ENCODE assay signal across 19 cellular contexts in genomic region chr19:5882421-5882968, GRCh38. TPM values are rescaled to one million over a fixed set of nuclear protein-coding genes. Genes with fewer than 3 reads are reported as not detected.
DNase-seq lines count a peak whose midpoint lies in the region; ATAC-seq, FAIRE-seq and TF ChIP-seq lines count a peak whose summit lies in the region.
"Had no signal": no experiment of that assay in that cellular context is flagged by ENCODE, and none has a peak within 500 bp of the region (broad histone marks: within the 10 kb centered on the region; RNA-seq: fewer than 3 reads in every experiment).

No MANE protein-coding gene starts in this region.

- no peak overlapping the region for H2AK5ac ChIP-seq in neuronal stem cell (ENCODE audit: low read depth, low read length)

- H3K27me3 ChIP-seq in K562 (ENCODE audit: control insufficient read depth in 2 of 2, insufficient read depth in 2 of 2, low read length in 2 of 2) (peaks cover 15 to 39% of the 10 kb centered on the region in 2 experiments; a peak in 4 of 5 replicates), neuronal stem cell (ENCODE audit: control insufficient read depth in 3 of 3, insufficient read depth in 3 of 3, low read depth in 1 of 3, low read length in 3 of 3) (no peaks in the 10 kb centered on the region)
- H3K27me3 ChIP-seq: upper lobe of right lung had no signal

- H2AFZ ChIP-seq in K562 (ENCODE audit: low read depth, low read length) (no peak overlapping the region), neuronal stem cell (ENCODE audit: low read length) (no peak overlapping the region)

- H3K4me3 Mint-ChIP-seq in activated CD4-positive, alpha-beta T cell treated with anti-CD3 and anti-CD28 coated beads for 36 hours: no peak overlapping the region
- H3K4me3 Mint-ChIP-seq: brain had no signal

- no peaks in the 10 kb centered on the region for H3K79me1 ChIP-seq in neuronal stem cell (ENCODE audit: low read depth, low read length)

- H3K18ac ChIP-seq in neuronal stem cell (ENCODE audit: low read length): peak overlapping the region; percentile 52

- H3K36me3 ChIP-seq in K562 (ENCODE audit: control insufficient read depth, insufficient read depth, low read length): no peaks in the 10 kb centered on the region
- H3K36me3 ChIP-seq in neuronal stem cell (replicated peaks in 1 of 2; ENCODE audit: control insufficient read depth in 2 of 2, insufficient read depth in 2 of 2, low read length in 2 of 2): no peaks in the 10 kb centered on the region
- H3K36me3 ChIP-seq: neutrophil, stomach, upper lobe of right lung had no signal

- H3K4me3 ChIP-seq in K562 (no peak overlapping the region), neuronal stem cell (ENCODE audit: low read length in 2 of 2) (no peak overlapping the region)
- H3K4me3 ChIP-seq: coronary artery, stomach, upper lobe of right lung had no signal

- TF ChIP-seq CTCF in K562 (IDR thresholded peaks at IDR 0.05 in 2 of 3, conservative IDR thresholded peaks at IDR 0.05 in 1 of 3; ENCODE audit: insufficient read depth in 2 of 3, low read depth in 1 of 3, low read length in 3 of 3): no peak

- no TSS peak for BruUV-seq in K562 (replicated peaks; lab: Mats Ljungman, UMichigan)

- DNase-seq in HCEC 1CT (peak; percentile 40), K562 (ENCODE audit: extremely low read depth in 1 of 4, low spot score in 3 of 4) (no peak), neuronal stem cell (ENCODE audit: low spot score) (no peak), NCI-H2081 (lab: John Stamatoyannopoulos, UW) (no peak)
- DNase-seq in activated CD4-positive, alpha-beta T cell treated with anti-CD3 and anti-CD28 coated beads for 36 hours: no peak
- DNase-seq: activated CD8-positive, alpha-beta memory T cell treated with anti-CD3 and anti-CD28 coated beads, Interleukin-2, amount 50 U/mL, for 48 hours; activated effector memory CD4-positive, alpha-beta T cell treated with Interleukin-2 at 50 U/mL for 16 hours; DMS79; head of caudate nucleus; left ventricle myocardium superior; stomach; upper lobe of right lung had no signal

- no peaks in the 10 kb centered on the region for H3K36me3 Mint-ChIP-seq in activated CD4-positive, alpha-beta T cell treated with anti-CD3 and anti-CD28 coated beads for 36 hours (ENCODE audit: low read depth)
- H3K36me3 Mint-ChIP-seq: brain had no signal

- H2BK5ac ChIP-seq in neuronal stem cell (ENCODE audit: low read length): no peak overlapping the region

- H3K27ac Mint-ChIP-seq in activated CD4-positive, alpha-beta T cell treated with anti-CD3 and anti-CD28 coated beads for 36 hours: no peak overlapping the region

- no peak overlapping the region for H2BK15ac ChIP-seq in neuronal stem cell (ENCODE audit: low read length)

- H3K23ac ChIP-seq in neuronal stem cell (ENCODE audit: low read depth, low read length, poor library complexity): peak overlapping the region; percentile 85

- H2BK120ac ChIP-seq in neuronal stem cell (ENCODE audit: low read depth, low read length): no peak overlapping the region

- ATAC-seq in K562: peak; percentile 62
- ATAC-seq in activated CD4-positive, alpha-beta T cell treated with anti-CD3 and anti-CD28 coated beads for 36 hours: no peak
- ATAC-seq: left ventricle myocardium superior, upper lobe of right lung had no signal

- no peaks in the 10 kb centered on the region for H3K4me1 Mint-ChIP-seq in activated CD4-positive, alpha-beta T cell treated with anti-CD3 and anti-CD28 coated beads for 36 hours

- H3K27me3 Mint-ChIP-seq in activated CD4-positive, alpha-beta T cell treated with anti-CD3 and anti-CD28 coated beads for 36 hours: peaks cover 10% of the 10 kb centered on the region
- H3K27me3 Mint-ChIP-seq: brain had no signal

- H4K91ac ChIP-seq in neuronal stem cell (ENCODE audit: low read depth, low read length, poor library complexity): no peak overlapping the region

- TF ChIP-seq POLR2A in K562 (conservative IDR thresholded peaks at IDR 0.05): no peak

- H3K14ac ChIP-seq in neuronal stem cell (ENCODE audit: low read length): peak overlapping the region; percentile 82

- H4K8ac ChIP-seq in neuronal stem cell (ENCODE audit: low read depth, low read length): no peak overlapping the region

- WGBS in K562 (ENCODE audit: insufficient coverage, low coverage, missing lambda C conversion rate): 11% methylated on average over 8 of the region's 9 CpGs
- WGBS in neuronal stem cell (ENCODE audit: extremely low coverage in 2 of 2, insufficient read length in 2 of 2, insufficient replicate concordance in 1 of 2), 2 donors: no CpG with 5 or more reads among the region's 9 CpGs

- H3K9me3 ChIP-seq in K562 (replicated peaks; ENCODE audit: control insufficient read depth, insufficient read depth, low read depth, low read length): no peaks in the 10 kb centered on the region
- no peaks in the 10 kb centered on the region for H3K9me3 ChIP-seq in neuronal stem cell (replicated peaks in 1 of 2; ENCODE audit: control insufficient read depth in 2 of 2, insufficient read depth in 1 of 2, low read depth in 1 of 2, low read length in 2 of 2)
- H3K9me3 ChIP-seq: neutrophil, stomach, upper lobe of right lung had no signal

- no peak for TF ChIP-seq EP300 in K562 (IDR thresholded peaks at IDR 0.05; ENCODE audit: low read length)

- H3K4me1 ChIP-seq in K562 (replicated peaks in 1 of 2; ENCODE audit: control insufficient read depth in 2 of 2, insufficient read depth in 2 of 2, low read length in 2 of 2): peaks cover 2 to 19% of the 10 kb centered on the region in 2 experiments; a peak in 2 of 5 replicates
- peaks cover 11 to 20% of the 10 kb centered on the region in 2 donors for H3K4me1 ChIP-seq in neuronal stem cell (ENCODE audit: control insufficient read depth in 2 of 2, insufficient read depth in 1 of 2, low read depth in 1 of 2, low read length in 2 of 2)

- H4K20me1 ChIP-seq in K562 (replicated peaks; ENCODE audit: control insufficient read depth, insufficient read depth, low read length): no peaks in the 10 kb centered on the region

- POLR2A ChIA-PET in K562 (lab: Yijun Ruan, JAX): interaction anchor here (0.6 to 1.0 kb wide), 2 partner anchors 10 to 11 kb away, joined by 3 to 4 read pairs; no protein-coding TSS in a partner anchor
- POLR2A ChIA-PET in activated CD4-positive, alpha-beta T cell treated with anti-CD3 and anti-CD28 coated beads for 36 hours (lab: Charles Lee): no interaction called here

- TF ChIP-seq RAD21 in K562 (CRISPR knock-in tag; conservative IDR thresholded peaks at IDR 0.05 in 1 of 2, IDR thresholded peaks at IDR 0.05 in 1 of 2): no peak

- H3K79me2 ChIP-seq in K562 (ENCODE audit: control insufficient read depth, insufficient read depth, low read length): no peaks in the 10 kb centered on the region

- no peaks in the 10 kb centered on the region for H3K9me1 ChIP-seq in K562 (ENCODE audit: control insufficient read depth, insufficient read depth, low read length)

- in situ Hi-C loops in K562 (cut with MboI): no loop called here

- no peaks in the 10 kb centered on the region for H3K9me3 Mint-ChIP-seq in activated CD4-positive, alpha-beta T cell treated with anti-CD3 and anti-CD28 coated beads for 36 hours (ENCODE audit: low read depth)
- H3K9me3 Mint-ChIP-seq: brain had no signal

- H3K4me2 ChIP-seq in K562 (ENCODE audit: insufficient read depth, low read length) (no peak overlapping the region), neuronal stem cell (ENCODE audit: insufficient read depth, low read length, poor library complexity, severe bottlenecking) (no peak overlapping the region)

- no peak overlapping the region for H3K4ac ChIP-seq in neuronal stem cell (ENCODE audit: low read length)

- no peak overlapping the region for H2BK12ac ChIP-seq in neuronal stem cell (ENCODE audit: low read length)

- CTCF ChIA-PET in K562 (lab: Yijun Ruan, JAX; ENCODE audit: low intra/inter-chr PET ratio): no interaction called here
- CTCF ChIA-PET in activated CD4-positive, alpha-beta T cell treated with anti-CD3 and anti-CD28 coated beads for 36 hours (lab: Charles Lee): no interaction called here

- H3K9ac ChIP-seq in K562 (ENCODE audit: insufficient read depth in 1 of 2, low read depth in 2 of 2, low read length in 2 of 2) (0 out of 4 replicates have a peak overlapping the region, but pooled peaks of 1 of the 2 experiments have one; percentile 45), neuronal stem cell (ENCODE audit: low read depth, low read length, poor library complexity) (no peak overlapping the region)

- intact Hi-C loops in K562 (cut with micrococcal nuclease): no loop called here
- intact Hi-C loops in activated CD4-positive, alpha-beta T cell treated with anti-CD3 and anti-CD28 coated beads for 36 hours (cut with DNase I, micrococcal nuclease): no loop called here

- FAIRE-seq in K562 (lab: Jason Lieb, UNC): peak; percentile 48
- FAIRE-seq: GM12891 had no signal

- no peak overlapping the region for H3K27ac ChIP-seq in K562 (ENCODE audit: extremely low read depth, low read depth, low read length)
- no peak overlapping the region for H3K27ac ChIP-seq in neuronal stem cell (replicated peaks; ENCODE audit: low read length)
- H3K27ac ChIP-seq: coronary artery, HL-60, neutrophil, upper lobe of right lung had no signal

RNA-seq across cellular contexts. Expression of gene FUT5, which starts 12.2 kb away (rescaled TPM):
- not detected in 2 replicates for total RNA-seq in K562 (2011; cell fraction: chromatin; rRNA removed; ENCODE audit: low replicate concordance)
- 0.17 TPM in 1 of 2 replicates, not detected in the other for total RNA-seq in K562 (2011; cell fraction: nucleolus; rRNA removed)
- total RNA-seq in K562 (2011; cell fraction: nucleoplasm; rRNA removed): not detected in 2 replicates
- total RNA-seq in K562 (2014; rRNA removed) (not detected in 2 replicates), K562 (2014; rRNA removed; fragmentation: Illumina TruSeq; extraction: Trizol) (not detected in 2 replicates), K562 (2015; rRNA removed; fragmentation: Illumina TruSeq; extraction: Trizol) (not detected in 2 replicates), K562 (2021) (not detected in 2 replicates)
- polyA plus RNA-seq in K562 (2011; rRNA removed) (not detected in 2 replicates), K562 (2014; fragmentation: Illumina TruSeq; extraction: Trizol) (not detected in 2 replicates), K562 (2014; fragmentation: Nextera tagmentation; extraction: Ambion mirVana) (not detected), K562 (2014; rRNA removed) (not detected in 2 replicates)
- polyA plus RNA-seq in K562 (2011; cell fraction: cytosol; rRNA removed): not detected in 2 replicates
- polyA plus RNA-seq in K562 (2011; cell fraction: nucleus; rRNA removed): not detected in 2 replicates
- polyA plus RNA-seq in K562 (2012): not detected in 2 replicates
- not detected in 2 replicates for polyA minus RNA-seq in K562 (2011; rRNA and poly(A)+ RNA removed)
- polyA minus RNA-seq in K562 (2011; cell fraction: cytosol; rRNA and poly(A)+ RNA removed): not detected in 2 replicates
- polyA minus RNA-seq in K562 (2011; cell fraction: nucleus; rRNA and poly(A)+ RNA removed): not detected in 2 replicates
- 0.38 TPM for polyA plus RNA-seq in neuronal stem cell (2013, experiment 1 of 2)
- polyA plus RNA-seq in neuronal stem cell (2013, experiment 2 of 2): 0.39 TPM
- under 1 TPM in 1 of 2 experiments, not detected in 1; 0.09 TPM for total RNA-seq in activated CD4-positive, alpha-beta T cell treated with anti-CD3 and anti-CD28 coated beads for 36 hours
- total RNA-seq: left ventricle myocardium superior; MCF 10A; T-helper 1 cell treated with Interleukin-12 subunit alpha and Interleukin-12 subunit beta and Interleukin-4 antibody, amounts not matched to agents 30 ng/mL and 1 ng/mL, for 36 hours; upper lobe of right lung had no signal
- polyA plus RNA-seq: stomach had no signal

RNA-seq across cellular contexts. Expression of gene NDUFA11, which starts 21.1 kb away (rescaled TPM):
- 29.3 and 88.6 TPM in 2 replicates for total RNA-seq in K562 (2011; cell fraction: chromatin; rRNA removed; ENCODE audit: low replicate concordance)
- 66.7 and 67.1 TPM in 2 replicates for total RNA-seq in K562 (2011; cell fraction: nucleolus; rRNA removed)
- total RNA-seq in K562 (2011; cell fraction: nucleoplasm; rRNA removed): 50.4 and 52.5 TPM in 2 replicates
- 367 and 490 TPM in 2 replicates for total RNA-seq in K562 (2014; rRNA removed)
- 42.7 and 63.3 TPM in 2 replicates for total RNA-seq in K562 (2014; rRNA removed; fragmentation: Illumina TruSeq; extraction: Trizol)
- 268 and 274 TPM in 2 replicates for total RNA-seq in K562 (2015; rRNA removed; fragmentation: Illumina TruSeq; extraction: Trizol)
- 335 and 348 TPM in 2 replicates for total RNA-seq in K562 (2021)
- 84.9 and 133 TPM in 2 replicates for polyA plus RNA-seq in K562 (2011; rRNA removed)
- polyA plus RNA-seq in K562 (2011; cell fraction: cytosol; rRNA removed): 461 and 1,752 TPM in 2 replicates
- polyA plus RNA-seq in K562 (2011; cell fraction: nucleus; rRNA removed): 140 and 189 TPM in 2 replicates
- 302 and 461 TPM in 2 replicates for polyA plus RNA-seq in K562 (2012)
- polyA plus RNA-seq in K562 (2014; fragmentation: Illumina TruSeq; extraction: Trizol): 307 and 475 TPM in 2 replicates
- polyA plus RNA-seq in K562 (2014; fragmentation: Nextera tagmentation; extraction: Ambion mirVana): 100 to 1,000 TPM; 212 to 249 TPM
- polyA plus RNA-seq in K562 (2014; rRNA removed): 321 and 486 TPM in 2 replicates
- polyA minus RNA-seq in K562 (2011; rRNA and poly(A)+ RNA removed): 9.3 and 16.9 TPM in 2 replicates
- 41.1 and 45.0 TPM in 2 replicates for polyA minus RNA-seq in K562 (2011; cell fraction: cytosol; rRNA and poly(A)+ RNA removed)
- 13.3 and 13.9 TPM in 2 replicates for polyA minus RNA-seq in K562 (2011; cell fraction: nucleus; rRNA and poly(A)+ RNA removed)
- 244 TPM for polyA plus RNA-seq in neuronal stem cell (2013, experiment 1 of 2)
- polyA plus RNA-seq in neuronal stem cell (2013, experiment 2 of 2): 235 TPM
- total RNA-seq in activated CD4-positive, alpha-beta T cell treated with anti-CD3 and anti-CD28 coated beads for 36 hours: 100 to 1,000 TPM; 175 to 213 TPM

RNA-seq across cellular contexts. Expression of gene VMAC, which starts 22.2 kb away (rescaled TPM):
- total RNA-seq in K562 (2011; cell fraction: chromatin; rRNA removed; ENCODE audit: low replicate concordance): 3.3 and 9.9 TPM in 2 replicates
- 7.8 and 8.7 TPM in 2 replicates for total RNA-seq in K562 (2011; cell fraction: nucleolus; rRNA removed)
- 5.2 and 5.6 TPM in 2 replicates for total RNA-seq in K562 (2011; cell fraction: nucleoplasm; rRNA removed)
- total RNA-seq in K562 (2014; rRNA removed): 1.9 and 3.1 TPM in 2 replicates
- total RNA-seq in K562 (2014; rRNA removed; fragmentation: Illumina TruSeq; extraction: Trizol): 0.89 and 1.1 TPM in 2 replicates
- total RNA-seq in K562 (2015; rRNA removed; fragmentation: Illumina TruSeq; extraction: Trizol): 0.76 and 1.1 TPM in 2 replicates
- total RNA-seq in K562 (2021): 2.1 and 2.3 TPM in 2 replicates
- 1.0 and 1.9 TPM in 2 replicates for polyA plus RNA-seq in K562 (2011; rRNA removed)
- polyA plus RNA-seq in K562 (2011; cell fraction: cytosol; rRNA removed): 2.2 and 2.7 TPM in 2 replicates
- polyA plus RNA-seq in K562 (2011; cell fraction: nucleus; rRNA removed): 4.0 and 5.0 TPM in 2 replicates
- 1.1 and 2.2 TPM in 2 replicates for polyA plus RNA-seq in K562 (2012)
- polyA plus RNA-seq in K562 (2014; fragmentation: Illumina TruSeq; extraction: Trizol): 0.86 and 1.3 TPM in 2 replicates
- under 1 TPM; 0.03 to 0.06 TPM for polyA plus RNA-seq in K562 (2014; fragmentation: Nextera tagmentation; extraction: Ambion mirVana)
- 1.9 and 3.4 TPM in 2 replicates for polyA plus RNA-seq in K562 (2014; rRNA removed)
- 0.77 and 0.84 TPM in 2 replicates for polyA minus RNA-seq in K562 (2011; rRNA and poly(A)+ RNA removed)
- 0.57 and 0.73 TPM in 2 replicates for polyA minus RNA-seq in K562 (2011; cell fraction: cytosol; rRNA and poly(A)+ RNA removed)
- polyA minus RNA-seq in K562 (2011; cell fraction: nucleus; rRNA and poly(A)+ RNA removed): 1.3 and 1.8 TPM in 2 replicates
- 2.7 TPM for polyA plus RNA-seq in neuronal stem cell (2013, experiment 1 of 2)
- 2.4 TPM for polyA plus RNA-seq in neuronal stem cell (2013, experiment 2 of 2)
- 1 to 10 TPM; 2.3 to 2.8 TPM for total RNA-seq in activated CD4-positive, alpha-beta T cell treated with anti-CD3 and anti-CD28 coated beads for 36 hours

RNA-seq across cellular contexts. Expression of gene FUT3, which starts 31.2 kb away (rescaled TPM):
- 0.32 TPM in 1 of 2 replicates, not detected in the other for total RNA-seq in K562 (2011; cell fraction: chromatin; rRNA removed; ENCODE audit: low replicate concordance)
- not detected in 2 replicates for total RNA-seq in K562 (2011; cell fraction: nucleolus; rRNA removed)
- not detected in 2 replicates for total RNA-seq in K562 (2011; cell fraction: nucleoplasm; rRNA removed)
- 0.29 TPM in 1 of 2 replicates, not detected in the other for total RNA-seq in K562 (2014; rRNA removed)
- not detected in 2 replicates for total RNA-seq in K562 (2014; rRNA removed; fragmentation: Illumina TruSeq; extraction: Trizol)
- total RNA-seq in K562 (2015; rRNA removed; fragmentation: Illumina TruSeq; extraction: Trizol): not detected in 2 replicates
- 0.09 TPM in 1 of 2 replicates, not detected in the other for total RNA-seq in K562 (2021)
- not detected in 2 replicates for polyA plus RNA-seq in K562 (2011; rRNA removed)
- not detected in 2 replicates for polyA plus RNA-seq in K562 (2011; cell fraction: cytosol; rRNA removed)
- not detected in 2 replicates for polyA plus RNA-seq in K562 (2011; cell fraction: nucleus; rRNA removed)
- polyA plus RNA-seq in K562 (2012): 0.32 TPM in 1 of 2 replicates, not detected in the other
- not detected in 2 replicates for polyA plus RNA-seq in K562 (2014; fragmentation: Illumina TruSeq; extraction: Trizol)
- polyA plus RNA-seq in K562 (2014; fragmentation: Nextera tagmentation; extraction: Ambion mirVana): not detected
- polyA plus RNA-seq in K562 (2014; rRNA removed): not detected in 2 replicates
- polyA minus RNA-seq in K562 (2011; rRNA and poly(A)+ RNA removed): not detected in 2 replicates
- polyA minus RNA-seq in K562 (2011; cell fraction: cytosol; rRNA and poly(A)+ RNA removed): not detected in 2 replicates
- not detected in 2 replicates for polyA minus RNA-seq in K562 (2011; cell fraction: nucleus; rRNA and poly(A)+ RNA removed)
- 1.4 TPM for polyA plus RNA-seq in neuronal stem cell (2013, experiment 1 of 2)
- polyA plus RNA-seq in neuronal stem cell (2013, experiment 2 of 2): 1.3 TPM
- not detected for total RNA-seq in activated CD4-positive, alpha-beta T cell treated with anti-CD3 and anti-CD28 coated beads for 36 hours
- total RNA-seq: left ventricle myocardium superior; T-helper 1 cell treated with Interleukin-12 subunit alpha and Interleukin-12 subunit beta and Interleukin-4 antibody, amounts not matched to agents 30 ng/mL and 1 ng/mL, for 36 hours had no signal

RNA-seq across cellular contexts. Expression of gene CAPS, which starts 31.6 kb away (rescaled TPM):
- total RNA-seq in K562 (2011; cell fraction: chromatin; rRNA removed; ENCODE audit: low replicate concordance): 3.5 and 9.3 TPM in 2 replicates
- 6.8 and 8.0 TPM in 2 replicates for total RNA-seq in K562 (2011; cell fraction: nucleolus; rRNA removed)
- total RNA-seq in K562 (2011; cell fraction: nucleoplasm; rRNA removed): 3.4 and 3.8 TPM in 2 replicates
- total RNA-seq in K562 (2014; rRNA removed) (2.4 and 4.0 TPM in 2 replicates), K562 (2014; rRNA removed; fragmentation: Illumina TruSeq; extraction: Trizol) (0.61 and 0.62 TPM in 2 replicates), K562 (2015; rRNA removed; fragmentation: Illumina TruSeq; extraction: Trizol) (0.91 and 1.7 TPM in 2 replicates), K562 (2021) (1.7 and 2.2 TPM in 2 replicates)
- polyA plus RNA-seq in K562 (2011; rRNA removed) (1.0 and 2.4 TPM in 2 replicates), K562 (2014; fragmentation: Illumina TruSeq; extraction: Trizol) (0.59 and 1.0 TPM in 2 replicates), K562 (2014; fragmentation: Nextera tagmentation; extraction: Ambion mirVana) (under 1 TPM; 0.15 TPM), K562 (2014; rRNA removed) (2.7 and 3.1 TPM in 2 replicates)
- polyA plus RNA-seq in K562 (2011; cell fraction: cytosol; rRNA removed): 2.7 and 2.8 TPM in 2 replicates
- 5.7 and 7.4 TPM in 2 replicates for polyA plus RNA-seq in K562 (2011; cell fraction: nucleus; rRNA removed)
- 1.5 and 4.5 TPM in 2 replicates for polyA plus RNA-seq in K562 (2012)
- 0.42 and 0.54 TPM in 2 replicates for polyA minus RNA-seq in K562 (2011; rRNA and poly(A)+ RNA removed)
- 1.1 and 1.4 TPM in 2 replicates for polyA minus RNA-seq in K562 (2011; cell fraction: cytosol; rRNA and poly(A)+ RNA removed)
- 1.00 and 1.8 TPM in 2 replicates for polyA minus RNA-seq in K562 (2011; cell fraction: nucleus; rRNA and poly(A)+ RNA removed)
- polyA plus RNA-seq in neuronal stem cell (2013, experiment 1 of 2): 3.0 TPM
- 3.0 TPM for polyA plus RNA-seq in neuronal stem cell (2013, experiment 2 of 2)
- 1 to 10 TPM; 2.2 to 2.7 TPM for total RNA-seq in activated CD4-positive, alpha-beta T cell treated with anti-CD3 and anti-CD28 coated beads for 36 hours
